16 cellular contexts compared by ENCODE assay signal in genomic region chr11:65003968-65004367, GRCh38. TPM values are rescaled to one million over a fixed set of nuclear protein-coding genes. Genes with fewer than 3 reads are reported as not detected.
A peak's percentile ranks its signal among the peaks of the same experiment; 100 is the strongest.
DNase-seq lines count a peak whose midpoint lies in the region; ATAC-seq, FAIRE-seq and TF ChIP-seq lines count a peak whose summit lies in the region.
"Not testable (repeated sequence)": the region's sequence is repeated elsewhere in the genome, so short reads cannot be mapped to it uniquely, and the experiment has no call there.
"Had no signal": no experiment of that assay in that cellular context is flagged by ENCODE, and none has a peak within 500 bp of the region (broad histone marks: within the 10 kb centered on the region; RNA-seq: fewer than 3 reads in every experiment).

No MANE protein-coding gene starts in this region.

- in situ Hi-C loops in K562 (cut with MboI), result not testable (repeated sequence)

- H3K4me2 ChIP-seq in K562 (ENCODE audit: insufficient read depth, low read length), result not testable (repeated sequence)

- FAIRE-seq in K562 (lab: Jason Lieb, UNC), result not testable (repeated sequence)

- TF ChIP-seq CTCF in HEK293 (tag by site-specific recombination; IDR thresholded peaks at IDR 0.05); RWPE1 (conservative IDR thresholded peaks at IDR 0.05; ENCODE audit: low read depth); K562 (IDR thresholded peaks at IDR 0.05 in 2 of 3, conservative IDR thresholded peaks at IDR 0.05 in 1 of 3; ENCODE audit: insufficient read depth in 2 of 3, low read depth in 1 of 3, low read length in 3 of 3): not testable (repeated sequence)

- 7% methylated on average over 3 of the region's 3 CpGs for WGBS in K562 (ENCODE audit: insufficient coverage, low coverage, missing lambda C conversion rate)

- TF ChIP-seq POLR2A in K562 (conservative IDR thresholded peaks at IDR 0.05), result not testable (repeated sequence)

- ATAC-seq in K562, result not testable (repeated sequence)

- H3K79me2 ChIP-seq in K562 (ENCODE audit: control insufficient read depth, insufficient read depth, low read length), result not testable (repeated sequence)

- H3K27ac ChIP-seq in HEK293 (ENCODE audit: extremely low read depth, low read depth, low read length); K562 (ENCODE audit: extremely low read depth, low read depth, low read length): not testable (repeated sequence)
- peak overlapping the region; percentile 99 for H3K27ac ChIP-seq in RWPE1

- BruUV-seq in K562 (replicated peaks; lab: Mats Ljungman, UMichigan), result not testable (repeated sequence)

- H3K9me3 ChIP-seq in HEK293 (ENCODE audit: control insufficient read depth, insufficient read depth, low read depth, low read length); K562 (replicated peaks; ENCODE audit: control insufficient read depth, insufficient read depth, low read depth, low read length): not testable (repeated sequence)

- not testable (repeated sequence) for TF ChIP-seq RAD21 in K562 (CRISPR knock-in tag; conservative IDR thresholded peaks at IDR 0.05 in 1 of 2, IDR thresholded peaks at IDR 0.05 in 1 of 2)

- not testable (repeated sequence) for H3K36me3 ChIP-seq in HEK293 (ENCODE audit: control insufficient read depth in 2 of 2, insufficient read depth in 1 of 2, low read length in 2 of 2); K562 (ENCODE audit: control insufficient read depth, insufficient read depth, low read length)

- not testable (repeated sequence) for H3K4me3 ChIP-seq in HEK293 (ENCODE audit: low read depth, low read length); K562

- POLR2A ChIA-PET in HEK293 (lab: Yijun Ruan, JAX); RWPE1 (lab: Yijun Ruan, JAX; ENCODE audit: low non-redundant PET): not testable (repeated sequence)
- POLR2A ChIA-PET in K562 (lab: Yijun Ruan, JAX), result interaction anchor here (0.7 kb wide), 1 partner anchor 153 kb away, joined by 4 read pairs; no protein-coding TSS in a partner anchor

- not testable (repeated sequence) for H3K4me1 ChIP-seq in HEK293 (ENCODE audit: control insufficient read depth, insufficient read depth, low read length); K562 (replicated peaks in 1 of 2; ENCODE audit: control insufficient read depth in 2 of 2, insufficient read depth in 2 of 2, low read length in 2 of 2)

- H3K27me3 ChIP-seq in K562 (ENCODE audit: control insufficient read depth in 2 of 2, insufficient read depth in 2 of 2, low read length in 2 of 2), result not testable (repeated sequence)

- H3K9ac ChIP-seq in K562 (ENCODE audit: insufficient read depth in 1 of 2, low read depth in 2 of 2, low read length in 2 of 2), result not testable (repeated sequence)

- not testable (repeated sequence) for TF ChIP-seq EP300 in K562 (IDR thresholded peaks at IDR 0.05; ENCODE audit: low read length)

- not testable (repeated sequence) for DNase-seq in RWPE1 (ENCODE audit: low spot score); K562 (ENCODE audit: extremely low read depth in 1 of 4, low spot score in 3 of 4)

- H4K20me1 ChIP-seq in K562 (replicated peaks; ENCODE audit: control insufficient read depth, insufficient read depth, low read length), result not testable (repeated sequence)

- not testable (repeated sequence) for H3K9me1 ChIP-seq in K562 (ENCODE audit: control insufficient read depth, insufficient read depth, low read length)

- intact Hi-C loops in K562 (cut with micrococcal nuclease), result not testable (repeated sequence)

- H2AFZ ChIP-seq in K562 (ENCODE audit: low read depth, low read length), result not testable (repeated sequence)

- CTCF ChIA-PET in HEK293 (lab: Yijun Ruan, JAX), result interaction anchor here (0.6 to 2.1 kb wide), 5 partner anchors 9 to 157 kb away, joined by 3 to 9 read pairs (median 3); no protein-coding TSS in a partner anchor
- CTCF ChIA-PET in RWPE1 (lab: Yijun Ruan, JAX); K562 (lab: Yijun Ruan, JAX; ENCODE audit: low intra/inter-chr PET ratio): not testable (repeated sequence)

RNA-seq across cellular contexts. Expression of gene BATF2, which starts 7.2 kb away (rescaled TPM):
- 6.5 and 18.2 TPM in 2 replicates for total RNA-seq in K562 (2011; cell fraction: chromatin; rRNA removed; ENCODE audit: low replicate concordance)
- total RNA-seq in K562 (2011; cell fraction: nucleolus; rRNA removed), result 10.7 and 15.0 TPM in 2 replicates
- total RNA-seq in K562 (2011; cell fraction: nucleoplasm; rRNA removed), result 7.7 and 8.2 TPM in 2 replicates
- total RNA-seq in K562 (2014; rRNA removed), result 7.0 and 7.3 TPM in 2 replicates
- total RNA-seq in K562 (2014; rRNA removed; fragmentation: Illumina TruSeq; extraction: Trizol), result 2.5 and 3.1 TPM in 2 replicates
- total RNA-seq in K562 (2015; rRNA removed; fragmentation: Illumina TruSeq; extraction: Trizol), result 4.4 and 4.8 TPM in 2 replicates
- total RNA-seq in K562 (2021), result 8.7 TPM in 2 replicates
- polyA plus RNA-seq in K562 (2011; rRNA removed), result 7.2 and 9.0 TPM in 2 replicates
- 8.1 and 21.2 TPM in 2 replicates for polyA plus RNA-seq in K562 (2011; cell fraction: cytosol; rRNA removed)
- 5.7 and 9.2 TPM in 2 replicates for polyA plus RNA-seq in K562 (2011; cell fraction: nucleus; rRNA removed)
- 7.4 and 11.4 TPM in 2 replicates for polyA plus RNA-seq in K562 (2012)
- polyA plus RNA-seq in K562 (2014; fragmentation: Illumina TruSeq; extraction: Trizol), result 8.9 and 10.0 TPM in 2 replicates
- 1 to 10 TPM; 1.7 to 1.9 TPM for polyA plus RNA-seq in K562 (2014; fragmentation: Nextera tagmentation; extraction: Ambion mirVana)
- 5.2 and 6.4 TPM in 2 replicates for polyA plus RNA-seq in K562 (2014; rRNA removed)
- 4.9 and 7.0 TPM in 2 replicates for polyA minus RNA-seq in K562 (2011; rRNA and poly(A)+ RNA removed)
- 5.3 and 7.1 TPM in 2 replicates for polyA minus RNA-seq in K562 (2011; cell fraction: cytosol; rRNA and poly(A)+ RNA removed)
- 3.9 and 4.1 TPM in 2 replicates for polyA minus RNA-seq in K562 (2011; cell fraction: nucleus; rRNA and poly(A)+ RNA removed)
- total RNA-seq: A673; CD4-positive, alpha-beta T cell; CD4-positive, CD25-positive, alpha-beta regulatory T cell; CD8-positive, alpha-beta T cell; Daoy had no signal
- polyA plus RNA-seq: CD4-positive, alpha-beta memory T cell; CD4-positive, CD25-positive, alpha-beta regulatory T cell; CD8-positive, alpha-beta memory T cell had no signal

RNA-seq across cellular contexts. Expression of gene ARL2, which starts 10.0 kb away (rescaled TPM):
- 9.7 and 25.1 TPM in 2 replicates for total RNA-seq in K562 (2011; cell fraction: chromatin; rRNA removed; ENCODE audit: low replicate concordance)
- 32.9 and 34.2 TPM in 2 replicates for total RNA-seq in K562 (2011; cell fraction: nucleolus; rRNA removed)
- total RNA-seq in K562 (2011; cell fraction: nucleoplasm; rRNA removed), result 26.7 and 29.8 TPM in 2 replicates
- total RNA-seq in K562 (2014; rRNA removed), result 141 and 204 TPM in 2 replicates
- 39.9 and 48.4 TPM in 2 replicates for total RNA-seq in K562 (2014; rRNA removed; fragmentation: Illumina TruSeq; extraction: Trizol)
- 88.1 and 90.6 TPM in 2 replicates for total RNA-seq in K562 (2015; rRNA removed; fragmentation: Illumina TruSeq; extraction: Trizol)
- total RNA-seq in K562 (2021), result 101 and 112 TPM in 2 replicates
- 114 and 171 TPM in 2 replicates for polyA plus RNA-seq in K562 (2011; rRNA removed)
- polyA plus RNA-seq in K562 (2011; cell fraction: cytosol; rRNA removed), result 207 and 325 TPM in 2 replicates
- polyA plus RNA-seq in K562 (2011; cell fraction: nucleus; rRNA removed), result 69.0 and 81.0 TPM in 2 replicates
- polyA plus RNA-seq in K562 (2012), result 121 and 156 TPM in 2 replicates
- 92.2 and 138 TPM in 2 replicates for polyA plus RNA-seq in K562 (2014; fragmentation: Illumina TruSeq; extraction: Trizol)
- polyA plus RNA-seq in K562 (2014; fragmentation: Nextera tagmentation; extraction: Ambion mirVana), result 10 to 100 TPM in 1 of 2 experiments, 1 to 10 TPM in 1; 5.7 to 32.6 TPM
- 154 and 169 TPM in 2 replicates for polyA plus RNA-seq in K562 (2014; rRNA removed)
- polyA minus RNA-seq in K562 (2011; rRNA and poly(A)+ RNA removed), result 33.6 and 35.6 TPM in 2 replicates
- polyA minus RNA-seq in K562 (2011; cell fraction: cytosol; rRNA and poly(A)+ RNA removed), result 46.1 and 90.9 TPM in 2 replicates
- 9.3 and 19.7 TPM in 2 replicates for polyA minus RNA-seq in K562 (2011; cell fraction: nucleus; rRNA and poly(A)+ RNA removed)

RNA-seq across cellular contexts. Expression of gene SNX15, which starts 23.3 kb away (rescaled TPM):
- total RNA-seq in K562 (2011; cell fraction: chromatin; rRNA removed; ENCODE audit: low replicate concordance), result 4.7 and 12.8 TPM in 2 replicates
- 7.2 and 8.0 TPM in 2 replicates for total RNA-seq in K562 (2011; cell fraction: nucleolus; rRNA removed)
- total RNA-seq in K562 (2011; cell fraction: nucleoplasm; rRNA removed), result 6.2 and 10.2 TPM in 2 replicates
- total RNA-seq in K562 (2014; rRNA removed), result 18.3 and 33.3 TPM in 2 replicates
- 6.9 and 8.3 TPM in 2 replicates for total RNA-seq in K562 (2014; rRNA removed; fragmentation: Illumina TruSeq; extraction: Trizol)
- total RNA-seq in K562 (2015; rRNA removed; fragmentation: Illumina TruSeq; extraction: Trizol), result 14.9 and 15.2 TPM in 2 replicates
- 21.3 and 27.8 TPM in 2 replicates for total RNA-seq in K562 (2021)
- 4.5 and 13.3 TPM in 2 replicates for polyA plus RNA-seq in K562 (2011; rRNA removed)
- 14.2 and 17.5 TPM in 2 replicates for polyA plus RNA-seq in K562 (2011; cell fraction: cytosol; rRNA removed)
- 8.0 and 14.9 TPM in 2 replicates for polyA plus RNA-seq in K562 (2011; cell fraction: nucleus; rRNA removed)
- polyA plus RNA-seq in K562 (2012), result 20.3 and 31.1 TPM in 2 replicates
- polyA plus RNA-seq in K562 (2014; fragmentation: Illumina TruSeq; extraction: Trizol), result 20.1 and 24.7 TPM in 2 replicates
- 1 to 10 TPM; 1.8 to 2.8 TPM for polyA plus RNA-seq in K562 (2014; fragmentation: Nextera tagmentation; extraction: Ambion mirVana)
- 18.2 and 19.5 TPM in 2 replicates for polyA plus RNA-seq in K562 (2014; rRNA removed)
- polyA minus RNA-seq in K562 (2011; rRNA and poly(A)+ RNA removed), result 1.9 and 3.4 TPM in 2 replicates
- polyA minus RNA-seq in K562 (2011; cell fraction: cytosol; rRNA and poly(A)+ RNA removed), result 12.6 and 14.8 TPM in 2 replicates
- 2.3 and 4.2 TPM in 2 replicates for polyA minus RNA-seq in K562 (2011; cell fraction: nucleus; rRNA and poly(A)+ RNA removed)

RNA-seq across cellular contexts. Expression of gene MAJIN, which starts 32.1 kb away (rescaled TPM):
- 0.30 TPM in 1 of 2 replicates, not detected in the other for total RNA-seq in K562 (2011; cell fraction: chromatin; rRNA removed; ENCODE audit: low replicate concordance)
- total RNA-seq in K562 (2011; cell fraction: nucleolus; rRNA removed), result 0.33 TPM in 1 of 2 replicates, not detected in the other
- 0.38 TPM in 1 of 2 replicates, not detected in the other for total RNA-seq in K562 (2011; cell fraction: nucleoplasm; rRNA removed)
- total RNA-seq in K562 (2014; rRNA removed) (0.12 TPM in 1 of 2 replicates, not detected in the other), K562 (2014; rRNA removed; fragmentation: Illumina TruSeq; extraction: Trizol) (0.18 and 0.29 TPM in 2 replicates), K562 (2015; rRNA removed; fragmentation: Illumina TruSeq; extraction: Trizol) (0.68 and 0.83 TPM in 2 replicates), K562 (2021) (0.24 TPM in 1 of 2 replicates, not detected in the other)
- polyA plus RNA-seq in K562 (2011; rRNA removed) (0.28 and 0.42 TPM in 2 replicates), K562 (2014; fragmentation: Illumina TruSeq; extraction: Trizol) (0.39 TPM in 1 of 2 replicates, not detected in the other), K562 (2014; fragmentation: Nextera tagmentation; extraction: Ambion mirVana) (under 1 TPM in 1 of 2 experiments, not detected in 1; 0.21 TPM), K562 (2014; rRNA removed) (0.17 and 0.30 TPM in 2 replicates)
- polyA plus RNA-seq in K562 (2011; cell fraction: cytosol; rRNA removed), result 0.63 and 1.4 TPM in 2 replicates
- 0.13 and 0.74 TPM in 2 replicates for polyA plus RNA-seq in K562 (2011; cell fraction: nucleus; rRNA removed)
- polyA plus RNA-seq in K562 (2012), result 0.09 and 0.15 TPM in 2 replicates
- polyA minus RNA-seq in K562 (2011; rRNA and poly(A)+ RNA removed), result 0.11 and 0.21 TPM in 2 replicates
- polyA minus RNA-seq in K562 (2011; cell fraction: cytosol; rRNA and poly(A)+ RNA removed), result not detected in 2 replicates
- not detected in 2 replicates for polyA minus RNA-seq in K562 (2011; cell fraction: nucleus; rRNA and poly(A)+ RNA removed)
- total RNA-seq: A172; A673; Caco-2; Calu3; CD4-positive, CD25-positive, alpha-beta regulatory T cell; CD8-positive, alpha-beta memory T cell; CD8-positive, alpha-beta T cell; Daoy had no signal
- polyA plus RNA-seq: AG04450; BJ; CD14-positive monocyte; CD4-positive, alpha-beta memory T cell; CD8-positive, alpha-beta memory T cell had no signal

RNA-seq across cellular contexts. Expression of gene SAC3D1, which starts 37.0 kb away (rescaled TPM):
- total RNA-seq in K562 (2011; cell fraction: chromatin; rRNA removed; ENCODE audit: low replicate concordance), result 3.9 and 9.1 TPM in 2 replicates
- total RNA-seq in K562 (2011; cell fraction: nucleolus; rRNA removed), result 11.5 and 16.6 TPM in 2 replicates
- 7.3 and 7.9 TPM in 2 replicates for total RNA-seq in K562 (2011; cell fraction: nucleoplasm; rRNA removed)
- total RNA-seq in K562 (2014; rRNA removed) (21.2 and 27.0 TPM in 2 replicates), K562 (2014; rRNA removed; fragmentation: Illumina TruSeq; extraction: Trizol) (2.4 and 5.1 TPM in 2 replicates), K562 (2015; rRNA removed; fragmentation: Illumina TruSeq; extraction: Trizol) (14.8 and 17.0 TPM in 2 replicates), K562 (2021) (35.2 and 35.7 TPM in 2 replicates)
- polyA plus RNA-seq in K562 (2011; rRNA removed) (5.8 and 7.6 TPM in 2 replicates), K562 (2014; fragmentation: Illumina TruSeq; extraction: Trizol) (4.0 and 9.0 TPM in 2 replicates), K562 (2014; fragmentation: Nextera tagmentation; extraction: Ambion mirVana) (under 1 TPM; 0.20 to 0.80 TPM), K562 (2014; rRNA removed) (23.8 and 25.4 TPM in 2 replicates)
- 13.3 and 46.2 TPM in 2 replicates for polyA plus RNA-seq in K562 (2011; cell fraction: cytosol; rRNA removed)
- polyA plus RNA-seq in K562 (2011; cell fraction: nucleus; rRNA removed), result 9.3 and 12.1 TPM in 2 replicates
- 19.9 and 22.1 TPM in 2 replicates for polyA plus RNA-seq in K562 (2012)
- 5.2 TPM in 2 replicates for polyA minus RNA-seq in K562 (2011; rRNA and poly(A)+ RNA removed)
- polyA minus RNA-seq in K562 (2011; cell fraction: cytosol; rRNA and poly(A)+ RNA removed), result 11.6 and 16.2 TPM in 2 replicates
- polyA minus RNA-seq in K562 (2011; cell fraction: nucleus; rRNA and poly(A)+ RNA removed), result 2.8 and 4.6 TPM in 2 replicates
